In the genomic region with DNA sequence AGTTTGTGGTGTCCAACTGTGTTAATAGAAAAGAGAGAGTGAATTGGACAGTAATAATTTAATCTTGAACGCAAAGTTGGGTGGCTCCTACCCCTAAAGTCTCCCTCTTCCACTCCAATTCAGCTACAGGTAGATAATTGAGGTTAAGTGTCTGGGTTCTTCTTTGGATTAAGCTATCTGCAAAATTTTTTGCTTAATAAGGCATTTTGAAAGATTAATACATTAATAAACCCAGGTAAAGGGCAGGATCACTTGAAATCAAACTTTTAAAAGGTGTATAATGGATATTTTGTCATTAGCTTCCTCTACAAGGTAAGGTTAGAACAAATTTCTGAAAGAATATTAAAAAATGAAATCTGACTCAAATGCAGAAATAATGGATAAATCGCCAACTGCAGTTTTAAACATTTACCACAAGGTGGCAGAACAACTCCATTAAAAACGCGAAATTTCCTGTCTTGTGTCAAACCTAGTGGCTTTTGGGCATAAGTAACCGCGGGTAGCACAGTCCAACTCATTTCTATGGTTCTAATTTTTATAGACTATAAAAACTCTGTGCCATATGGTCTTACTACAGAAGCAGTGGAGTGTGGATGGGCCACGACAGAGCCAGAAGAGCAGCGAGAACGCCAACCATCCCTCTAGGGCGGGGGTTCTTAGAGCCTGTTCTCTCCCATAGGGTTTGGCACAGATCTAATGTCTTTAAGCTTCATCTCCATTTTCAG, we compare ENCODE assay signal across 8 cellular contexts.
DNase-seq lines count a peak whose midpoint lies in the region; ATAC-seq and TF ChIP-seq lines count a peak whose summit lies in the region.

No MANE protein-coding gene starts in this region.

- peak; percentile 38 for ATAC-seq in CD8-positive, alpha-beta T cell
- no peak for ATAC-seq in GM18868 (IDR thresholded peaks at IDR 0.05; ENCODE audit: unreplicated experiment)

- no peak overlapping the region for H2AFZ ChIP-seq in mammary epithelial cell (ENCODE audit: low read depth, low read length)

- no peaks in the 10 kb centered on the region for H3K79me2 ChIP-seq in mammary epithelial cell (ENCODE audit: insufficient read depth, low read length)

- H3K27ac ChIP-seq in CD8-positive, alpha-beta T cell (ENCODE audit: low read depth, low read length) = no peak overlapping the region
- no peak overlapping the region for H3K27ac ChIP-seq in HEK293 (ENCODE audit: extremely low read depth, low read depth, low read length)
- H3K27ac ChIP-seq in mammary epithelial cell (ENCODE audit: insufficient read depth, low read depth, low read length) = peak overlapping the region; percentile 96
- no peak overlapping the region for H3K27ac ChIP-seq in suprapubic skin

- CTCF ChIA-PET in CD8-positive, alpha-beta T cell (lab: Charles Lee) = interaction anchor here (0.7 to 4.3 kb wide), 26 partner anchors 8 to 1419 kb away, joined by 3 to 67 read pairs (median 5); partner anchors contain the start of gene ENC1
- CTCF ChIA-PET in HEK293 (lab: Yijun Ruan, JAX) (interaction anchor here (0.5 to 3.9 kb wide), 41 partner anchors 9 to 1365 kb away, joined by 3 to 30 read pairs (median 4); no protein-coding TSS in a partner anchor), mammary epithelial cell (lab: Charles Lee; ENCODE audit: low non-redundant PET) (interaction anchor here (0.5 kb wide), 1 partner anchor 36 kb away, joined by 7 read pairs; no protein-coding TSS in a partner anchor)

- no peaks in the 10 kb centered on the region for H4K20me1 ChIP-seq in mammary epithelial cell (ENCODE audit: insufficient read depth, low read length)

- H3K4me3 Mint-ChIP-seq in CD8-positive, alpha-beta T cell = no peak overlapping the region

- H3K4me3 ChIP-seq in CD8-positive, alpha-beta T cell (ENCODE audit: low read depth, low read length) = no peak overlapping the region
- H3K4me3 ChIP-seq in HEK293 (ENCODE audit: low read depth, low read length) (no peak overlapping the region), mammary epithelial cell (replicated peaks in 1 of 3; ENCODE audit: insufficient read depth in 1 of 3, low read depth in 2 of 3, low read length in 3 of 3) (no peak overlapping the region), suprapubic skin (no peak overlapping the region)

- POLR2A ChIA-PET in CD8-positive, alpha-beta T cell (lab: Charles Lee) = interaction anchor here (1.0 to 1.4 kb wide), 2 partner anchors 41 to 747 kb away, joined by 3 read pairs; no protein-coding TSS in a partner anchor
- POLR2A ChIA-PET in HEK293 (lab: Yijun Ruan, JAX) = no interaction called here

- WGBS in mammary epithelial cell (ENCODE audit: low coverage, missing lambda C conversion rate) = 13% methylated on average over 10 of the region's 10 CpGs
- WGBS in suprapubic skin = 13% methylated on average over 10 of the region's 10 CpGs

- peak overlapping the region; percentile 65 for H3K4me2 ChIP-seq in mammary epithelial cell (ENCODE audit: insufficient read depth, low read depth, low read length)

- TF ChIP-seq POLR2A in suprapubic skin (IDR thresholded peaks at IDR 0.05) = no peak

- peak overlapping the region; percentile 81 for H3K9ac ChIP-seq in mammary epithelial cell (ENCODE audit: insufficient read depth, low read length)

- no peaks in the 10 kb centered on the region for H3K4me1 ChIP-seq in CD8-positive, alpha-beta T cell (ENCODE audit: insufficient read depth, low read length)
- H3K4me1 ChIP-seq in HEK293 (ENCODE audit: control insufficient read depth, insufficient read depth, low read length) = no peaks in the 10 kb centered on the region
- H3K4me1 ChIP-seq in mammary epithelial cell (ENCODE audit: insufficient read depth, low read length) = peaks cover 33% of the 10 kb centered on the region
- no peaks in the 10 kb centered on the region for H3K4me1 ChIP-seq in suprapubic skin

- BruUV-seq in mammary epithelial cell (replicated peaks; lab: Mats Ljungman, UMichigan) = no TSS peak

- no peaks in the 10 kb centered on the region for H3K4me1 Mint-ChIP-seq in CD8-positive, alpha-beta T cell (ENCODE audit: low read depth)

- peak; percentile 97 for TF ChIP-seq CTCF in CD8-positive, alpha-beta T cell (IDR thresholded peaks at IDR 0.05)
- TF ChIP-seq CTCF in HEK293 (tag by site-specific recombination; IDR thresholded peaks at IDR 0.05) (peak; percentile 69), mammary epithelial cell (conservative IDR thresholded peaks at IDR 0.05 in 1 of 2, IDR thresholded peaks at IDR 0.05 in 1 of 2; ENCODE audit: extremely low read depth in 1 of 2, insufficient read depth in 1 of 2, low read depth in 1 of 2, low read length in 2 of 2) (peak; percentile 58 to 76), suprapubic skin (IDR thresholded peaks at IDR 0.05) (peak; percentile 76 to 82)

- no peaks in the 10 kb centered on the region for H3K27me3 ChIP-seq in CD8-positive, alpha-beta T cell (ENCODE audit: insufficient read depth, low read length)
- no peaks in the 10 kb centered on the region for H3K27me3 ChIP-seq in mammary epithelial cell (ENCODE audit: insufficient read depth, low read length)
- no peaks in the 10 kb centered on the region for H3K27me3 ChIP-seq in suprapubic skin

- no peaks in the 10 kb centered on the region for H3K9me3 Mint-ChIP-seq in CD8-positive, alpha-beta T cell

- peaks cover 17% of the 10 kb centered on the region for H3K27me3 Mint-ChIP-seq in CD8-positive, alpha-beta T cell (ENCODE audit: low read depth)

- no peaks in the 10 kb centered on the region for H3K36me3 Mint-ChIP-seq in CD8-positive, alpha-beta T cell

- in situ Hi-C loops in mammary epithelial cell (cut with MboI; ENCODE audit: low sequenced_read_pairs in 2 of 2) = loop anchor here (5.0 to 25.0 kb wide), 3 partner anchors 740 to 1010 kb away; partner anchors contain the start of gene ENC1 (in 1 of the 2)

- dilution Hi-C loops in mammary epithelial cell (cut with HindIII; ENCODE audit: low sequenced_read_pairs) = loop anchor here (10.0 to 25.0 kb wide), 4 partner anchors 110 to 985 kb away; no protein-coding TSS in a partner anchor

- TF ChIP-seq EP300 in suprapubic skin (IDR thresholded peaks at IDR 0.05) = no peak

- no peaks in the 10 kb centered on the region for H3K36me3 ChIP-seq in CD8-positive, alpha-beta T cell (ENCODE audit: insufficient read depth, low read length)
- H3K36me3 ChIP-seq in HEK293 (ENCODE audit: control insufficient read depth in 2 of 2, insufficient read depth in 1 of 2, low read length in 2 of 2) (peaks cover 0 to 4% of the 10 kb centered on the region in 2 experiments; a peak in 1 of 3 replicates), mammary epithelial cell (ENCODE audit: insufficient read depth, low read length) (peaks cover 15% of the 10 kb centered on the region), suprapubic skin (peaks cover 9% of the 10 kb centered on the region)

- no peak overlapping the region for H3K27ac Mint-ChIP-seq in CD8-positive, alpha-beta T cell

- DNase-seq in CD8-positive, alpha-beta T cell = no peak
- peak; percentile 85 for DNase-seq in NCI-H82 (lab: John Stamatoyannopoulos, UW)
- DNase-seq in mammary epithelial cell = peak; percentile 48
- peak; percentile 59 for DNase-seq in islet precursor cell
- no peak for DNase-seq in suprapubic skin (ENCODE audit: low spot score in 2 of 2)
- DNase-seq in activated naive CD4-positive, alpha-beta T cell treated with Interleukin-2 at 50 U/mL for 16 hours = no peak

- H3K9me3 ChIP-seq in CD8-positive, alpha-beta T cell (ENCODE audit: low read length) = no peaks in the 10 kb centered on the region
- H3K9me3 ChIP-seq in HEK293 (ENCODE audit: control insufficient read depth, insufficient read depth, low read depth, low read length) (no peaks in the 10 kb centered on the region), mammary epithelial cell (replicated peaks; ENCODE audit: insufficient read depth, low read length) (no peaks in the 10 kb centered on the region), suprapubic skin (no peaks in the 10 kb centered on the region)

- intact Hi-C loops in CD8-positive, alpha-beta T cell (cut with DNase I, micrococcal nuclease) = loop anchor here (1.0 to 5.0 kb wide), 5 partner anchors 746 to 1780 kb away; no protein-coding TSS in a partner anchor
- intact Hi-C loops in mammary epithelial cell (cut with micrococcal nuclease) = loop anchor here (1.0 to 10.0 kb wide), 10 partner anchors 80 to 1012 kb away; no protein-coding TSS in a partner anchor

TF ChIP-seq in HEK293, 187 proteins besides CTCF, POLR2A, EP300 and RAD21 (continues in another document):
- 0 out of 2 replicates have a peak, but pooled peaks have one; percentile 24 for TF ChIP-seq ZBTB8A (tag by site-specific recombination; IDR thresholded peaks at IDR 0.05)
- TF ChIP-seq ZNF416 (tag by site-specific recombination; IDR thresholded peaks at IDR 0.05) = no peak
- TF ChIP-seq ZNF223 (tag by site-specific recombination; IDR thresholded peaks at IDR 0.05) = no peak
- TF ChIP-seq ZNF654 (tag by site-specific recombination; IDR thresholded peaks at IDR 0.05; ENCODE audit: low read depth) = peak; percentile 90
- no peak for TF ChIP-seq IKZF3 (tag by site-specific recombination; IDR thresholded peaks at IDR 0.05)
- TF ChIP-seq ZNF248 (tag by site-specific recombination; IDR thresholded peaks at IDR 0.05) = no peak
- TF ChIP-seq, protein P1, sequence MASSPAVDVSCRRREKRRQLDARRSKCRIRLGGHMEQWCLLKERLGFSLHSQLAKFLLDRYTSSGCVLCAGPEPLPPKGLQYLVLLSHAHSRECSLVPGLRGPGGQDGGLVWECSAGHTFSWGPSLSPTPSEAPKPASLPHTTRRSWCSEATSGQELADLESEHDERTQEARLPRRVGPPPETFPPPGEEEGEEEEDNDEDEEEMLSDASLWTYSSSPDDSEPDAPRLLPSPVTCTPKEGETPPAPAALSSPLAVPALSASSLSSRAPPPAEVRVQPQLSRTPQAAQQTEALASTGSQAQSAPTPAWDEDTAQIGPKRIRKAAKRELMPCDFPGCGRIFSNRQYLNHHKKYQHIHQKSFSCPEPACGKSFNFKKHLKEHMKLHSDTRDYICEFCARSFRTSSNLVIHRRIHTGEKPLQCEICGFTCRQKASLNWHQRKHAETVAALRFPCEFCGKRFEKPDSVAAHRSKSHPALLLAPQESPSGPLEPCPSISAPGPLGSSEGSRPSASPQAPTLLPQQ (tag by site-specific recombination; IDR thresholded peaks at IDR 0.05) = 0 out of 2 replicates have a peak, but pooled peaks have one; percentile 19

Comparison
In these comparisons a context has a peak if more than half of its experiments do, and no peak if none do; other contexts are left out.
1. DNase-seq: peak in NCI-H82 (single experiment), mammary epithelial cell (single experiment) and islet precursor cell (single experiment); none in CD8-positive, alpha-beta T cell (0 of 7), suprapubic skin (0 of 2) and activated naive CD4-positive, alpha-beta T cell treated with Interleukin-2 at 50 U/mL for 16 hours (single experiment).
2. Peak in every context shown above with its lines, with median percentiles within 50 percentile points of each other: CTCF ChIP-seq.